ENCODE assay signal across 26 cellular contexts in genomic region chr5:115396079-115396478, GRCh38.
"Had no signal": no experiment of that assay in that cellular context is flagged by ENCODE, and none has a peak within 500 bp of the region (broad histone marks: within the 10 kb centered on the region; RNA-seq: fewer than 3 reads in every experiment).

No MANE protein-coding gene starts in this region.

- H3K27me3 ChIP-seq: Peyer's patch, SJSA1 had no signal

- H3K9me3 ChIP-seq: Peyer's patch, SJSA1 had no signal

- DNase-seq: activated B cell treated with CpG ODN at 0.5 μM for 24 hours; activated CD4-positive, alpha-beta T cell treated with anti-CD3 and anti-CD28 coated beads for 1 hour; activated CD4-positive, alpha-beta T cell treated with anti-CD3 and anti-CD28 coated beads, Interleukin-2, amount 10 ng/mL, durations not matched to agents 24 days and 14 days; activated CD4-positive, alpha-beta T cell treated with anti-CD3 and anti-CD28 coated beads, Interleukin-2, amount 50 U/mL, for 48 hours; activated CD8-positive, alpha-beta memory T cell treated with anti-CD3 and anti-CD28 coated beads, Interleukin-2, amount 10 ng/mL, durations not matched to agents 7 days and 5 days; activated effector memory CD4-positive, alpha-beta T cell treated with anti-CD3 and anti-CD28 coated beads, Interleukin-2, amount 50 U/mL, for 16 hours; activated naive CD4-positive, alpha-beta T cell treated with Interleukin-2 at 50 U/mL for 16 hours; activated naive CD8-positive, alpha-beta T cell treated with anti-CD3 and anti-CD28 coated beads, Interleukin-2, amount 50 U/mL, for 24 hours; activated T-cell treated with anti-CD3 and anti-CD28 coated beads, Interleukin-2, amount 50 U/mL, for 24 hours; amygdala; Kasumi-1; KBM-7; NCI-H1092; NCI-H1417; NCI-H1930; NCI-H2171; NCI-H2227 treated with DMSO at 0.1 percent for 48 hours; NCI-H446 treated with DMSO at 0.1 percent for 48 hours; NCI-H524 treated with DMSO at 0.1 percent for 48 hours; NCI-H748 treated with DMSO at 0.1 percent for 48 hours; SHP77; T-helper 17 cell; T-helper 9 cell had no signal

- H3K36me3 ChIP-seq: Peyer's patch, SJSA1 had no signal

- H3K4me3 ChIP-seq: Peyer's patch, SJSA1 had no signal

- H3K27ac ChIP-seq: SJSA1 had no signal

- ATAC-seq: activated CD8-positive, alpha-beta memory T cell treated with anti-CD3 and anti-CD28 coated beads, Interleukin-2, amount 10 ng/mL, durations not matched to agents 7 days and 5 days; activated naive CD4-positive, alpha-beta T cell treated with anti-CD3 and anti-CD28 coated beads, Interleukin-2, amount 50 U/mL, for 72 hours; activated naive CD8-positive, alpha-beta T cell treated with anti-CD3 and anti-CD28 coated beads, Interleukin-2, amount 50 U/mL, for 24 hours; T-helper 17 cell had no signal
